Comparison of ENCODE assay signal across 10 cellular contexts in the genomic region with DNA sequence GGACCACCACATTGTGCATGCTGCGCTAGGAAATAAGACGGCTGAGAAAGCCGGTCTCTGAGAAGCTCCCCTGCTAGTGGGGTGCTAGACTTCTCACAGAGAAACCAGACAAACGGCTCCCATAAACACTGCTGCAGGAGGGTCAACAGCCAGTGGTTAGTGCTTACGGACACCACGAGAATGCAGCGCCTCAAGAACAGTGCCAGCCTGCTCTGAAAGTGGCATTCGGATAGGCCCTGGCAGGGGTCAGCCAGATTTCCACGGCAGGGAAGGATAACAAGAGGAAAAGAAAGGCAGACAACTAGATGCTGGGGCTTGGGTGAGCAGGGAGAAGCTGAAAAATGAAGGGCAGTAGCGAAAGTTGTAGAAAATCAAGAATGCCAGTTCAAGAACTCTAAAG. TPM values are rescaled to one million over a fixed set of nuclear protein-coding genes. Genes with fewer than 3 reads are reported as not detected.
A peak's percentile ranks its signal among the peaks of the same experiment; 100 is the strongest.
DNase-seq lines count a peak whose midpoint lies in the region; ATAC-seq and TF ChIP-seq lines count a peak whose summit lies in the region.
"Had no signal": no experiment of that assay in that cellular context is flagged by ENCODE, and none has a peak within 500 bp of the region (broad histone marks: within the 10 kb centered on the region; RNA-seq: fewer than 3 reads in every experiment).

No MANE protein-coding gene starts in this region.

- H3K4ac ChIP-seq in H9 (ENCODE audit: low read depth, low read length) = no peak overlapping the region

- H3K27me3 Mint-ChIP-seq in H9 (ENCODE audit: low read depth) = no peaks in the 10 kb centered on the region
- no peaks in the 10 kb centered on the region for H3K27me3 Mint-ChIP-seq in naive thymus-derived CD8-positive, alpha-beta T cell
- H3K27me3 Mint-ChIP-seq: brain had no signal

- H3K4me1 ChIP-seq in H9 (ENCODE audit: insufficient read depth, low read length) = no peaks in the 10 kb centered on the region

- H3K9me3 Mint-ChIP-seq in H9 = no peaks in the 10 kb centered on the region
- H3K9me3 Mint-ChIP-seq in naive thymus-derived CD8-positive, alpha-beta T cell = no peaks in the 10 kb centered on the region

- no peak overlapping the region for H3K18ac ChIP-seq in H9 (ENCODE audit: insufficient read length, low read depth, low read length)

- DNase-seq in H9 (no peak), astrocyte of the hippocampus (ENCODE audit: low read depth, low spot score) (peak; percentile 49), AML-193 (lab: John Stamatoyannopoulos, UW) (no peak), DMS153 (lab: John Stamatoyannopoulos, UW) (no peak)
- no peak for DNase-seq in naive thymus-derived CD8-positive, alpha-beta T cell
- DNase-seq: head of caudate nucleus, NCI-H226, tibial artery had no signal

- H3T11ph ChIP-seq in H9 (ENCODE audit: low read length) = no peak overlapping the region

- H3K27me3 ChIP-seq in H9 (ENCODE audit: insufficient read depth, low read length) = no peaks in the 10 kb centered on the region
- H3K27me3 ChIP-seq: tibial artery had no signal

- H4K91ac ChIP-seq in H9 (ENCODE audit: insufficient read length, low read depth, low read length) = no peak overlapping the region

- H3K79me1 ChIP-seq in H9 (ENCODE audit: insufficient read depth, low read depth, low read length, poor library complexity, severe bottlenecking) = peaks cover 5% of the 10 kb centered on the region

- ATAC-seq in naive thymus-derived CD8-positive, alpha-beta T cell = no peak
- no peak for ATAC-seq in GM21360 (IDR thresholded peaks at IDR 0.05; ENCODE audit: unreplicated experiment)

- peak overlapping the region in 2 of 3 experiments; percentile 38 to 56; a peak in 2 of 7 replicates for H3K27ac Mint-ChIP-seq in H9
- H3K27ac Mint-ChIP-seq in naive thymus-derived CD8-positive, alpha-beta T cell = peak overlapping the region in 7 of 10 donors; percentile 18 to 94 (median 75)

- no peak overlapping the region for H2BK120ac ChIP-seq in H9 (ENCODE audit: low read depth, low read length, poor library complexity, severe bottlenecking)

- H3K23me2 ChIP-seq in H9 (ENCODE audit: insufficient read length, low read depth, low read length, poor library complexity, severe bottlenecking) = no peaks in the 10 kb centered on the region

- H2BK20ac ChIP-seq in H9 (ENCODE audit: low read depth, low read length, poor library complexity, severe bottlenecking) = no peak overlapping the region

- H3K9me3 ChIP-seq in H9 (ENCODE audit: control insufficient read depth, low read depth, low read length) = no peaks in the 10 kb centered on the region
- H3K9me3 ChIP-seq: tibial artery had no signal

- H3K9ac ChIP-seq in H9 (ENCODE audit: extremely low read depth, insufficient read length, low read length) = no peak overlapping the region

- no peak overlapping the region for H2BK5ac ChIP-seq in H9 (ENCODE audit: insufficient read length, low read length)

- H4K5ac ChIP-seq in H9 (ENCODE audit: insufficient read length, low read depth, low read length) = no peak overlapping the region

- no peak overlapping the region for H3K4me2 ChIP-seq in H9 (ENCODE audit: insufficient read depth, insufficient read length, low read length)

- no peak overlapping the region for H2BK15ac ChIP-seq in H9 (ENCODE audit: low read depth, low read length)

- no peaks in the 10 kb centered on the region for H4K20me1 ChIP-seq in H9 (ENCODE audit: control insufficient read depth, insufficient read depth, insufficient read length)

- H3K79me2 ChIP-seq in H9 (ENCODE audit: insufficient read depth, low read length) = peaks cover 10% of the 10 kb centered on the region

- H3K56ac ChIP-seq in H9 (ENCODE audit: insufficient read length, low read depth, low read length) = no peak overlapping the region

- no peak overlapping the region for H2AFZ ChIP-seq in H9 (ENCODE audit: low read length)

- H3K4me3 Mint-ChIP-seq in H9 = no peak overlapping the region
- peak overlapping the region in 4 of 10 donors; percentile 15 to 71 (median 37) for H3K4me3 Mint-ChIP-seq in naive thymus-derived CD8-positive, alpha-beta T cell
- H3K4me3 Mint-ChIP-seq: brain had no signal

- no peak overlapping the region for H3K27ac ChIP-seq in H9 (ENCODE audit: insufficient read length, low read depth, low read length)
- H3K27ac ChIP-seq: tibial artery had no signal

- H4K8ac ChIP-seq in H9 (replicated peaks; ENCODE audit: insufficient read length, low read depth, low read length) = no peak overlapping the region

- H2BK12ac ChIP-seq in H9 (ENCODE audit: insufficient read length, low read depth, low read length) = no peak overlapping the region

- no peak overlapping the region for H2AK5ac ChIP-seq in H9 (ENCODE audit: insufficient read length, low read length)

- peaks cover 0 to 4% (median 2%) of the 10 kb centered on the region in 3 experiments; a peak in 2 of 7 replicates for H3K36me3 Mint-ChIP-seq in H9 (ENCODE audit: insufficient read depth in 1 of 3, low read depth in 3 of 3)
- peaks cover 0 to 10% (median 3%) of the 10 kb centered on the region in 3 donors for H3K36me3 Mint-ChIP-seq in naive thymus-derived CD8-positive, alpha-beta T cell

- H3K14ac ChIP-seq in H9 (ENCODE audit: insufficient read depth, low read length) = no peak overlapping the region

- no peak for TF ChIP-seq CTCF in H9 (conservative IDR thresholded peaks at IDR 0.05)

- H3K23ac ChIP-seq in H9 (ENCODE audit: insufficient read length, low read depth, low read length) = no peak overlapping the region

- POLR2A ChIA-PET in naive thymus-derived CD8-positive, alpha-beta T cell (lab: Charles Lee) = interaction anchor here (0.6 to 1.3 kb wide), 3 partner anchors 15 to 29 kb away, joined by 3 to 4 read pairs (median 4); no protein-coding TSS in a partner anchor

- no peaks in the 10 kb centered on the region; a peak in 1 of 4 replicates for H3K4me1 Mint-ChIP-seq in H9
- peaks cover 26 to 77% (median 70%) of the 10 kb centered on the region in 4 donors for H3K4me1 Mint-ChIP-seq in naive thymus-derived CD8-positive, alpha-beta T cell

- no CpG with 5 or more reads among the region's 10 CpGs for WGBS in H9 (ENCODE audit: extremely low coverage, insufficient read length, low lambda C conversion rate)

RNA-seq across cellular contexts. Expression of a gene that starts 26.4 kb away (rescaled TPM):
- total RNA-seq in H9 (2021) = 15.7 and 15.8 TPM in 2 replicates
- 10 to 100 TPM; 34.4 to 34.8 TPM for total RNA-seq in naive thymus-derived CD8-positive, alpha-beta T cell
- 10 to 100 TPM in 1 of 3 donors, 1 to 10 TPM in 2; 7.6 to 10.2 (median 9.6) TPM for polyA plus RNA-seq in naive thymus-derived CD8-positive, alpha-beta T cell

RNA-seq across cellular contexts. Expression of a gene that starts 54.6 kb away (rescaled TPM):
- total RNA-seq in H9 (2021) = 0.22 TPM in 1 of 2 replicates, not detected in the other
- 1 to 10 TPM; 2.7 to 3.8 TPM for total RNA-seq in naive thymus-derived CD8-positive, alpha-beta T cell
- 1 to 10 TPM in 2 of 3 donors, under 1 TPM in 1; 0.89 to 1.3 (median 1.0) TPM for polyA plus RNA-seq in naive thymus-derived CD8-positive, alpha-beta T cell

RNA-seq across cellular contexts. Expression of a gene that starts 54.8 kb away (rescaled TPM):
- 77.6 and 81.5 TPM in 2 replicates for total RNA-seq in H9 (2021)
- total RNA-seq in naive thymus-derived CD8-positive, alpha-beta T cell = 100 to 1,000 TPM; 126 to 130 TPM
- 100 to 1,000 TPM; 128 to 167 (median 167) TPM for polyA plus RNA-seq in naive thymus-derived CD8-positive, alpha-beta T cell

RNA-seq across cellular contexts. Expression of a gene that starts 57.2 kb away (rescaled TPM):
- 10.9 and 11.1 TPM in 2 replicates for total RNA-seq in H9 (2021)
- total RNA-seq in naive thymus-derived CD8-positive, alpha-beta T cell = 10 to 100 TPM; 13.4 to 16.2 TPM
- polyA plus RNA-seq in naive thymus-derived CD8-positive, alpha-beta T cell = 10 to 100 TPM in 2 of 3 donors, 1 to 10 TPM in 1; 8.7 to 16.4 (median 13.6) TPM
